8 cellular contexts compared by ENCODE assay signal in genomic region chr18:43271593-43272432, GRCh38. TPM values are rescaled to one million over a fixed set of nuclear protein-coding genes. Genes with fewer than 3 reads are reported as not detected.
DNase-seq lines count a peak whose midpoint lies in the region; ATAC-seq and TF ChIP-seq lines count a peak whose summit lies in the region.

No MANE protein-coding gene starts in this region.

- ATAC-seq in GM18502 (IDR thresholded peaks at IDR 0.05; ENCODE audit: poor library complexity, unreplicated experiment), result peak; percentile 90
- peak; percentile 49 for ATAC-seq in HG02970 (IDR thresholded peaks at IDR 0.05; ENCODE audit: low FRiP score, unreplicated experiment)

- DNase-seq in CD1c-positive myeloid dendritic cell (ENCODE audit: extremely low spot score) (peak; percentile 54), NCI-H2227 (lab: John Stamatoyannopoulos, UW; ENCODE audit: unreplicated experiment) (peak; percentile 70), brain microvascular endothelial cell (peak; percentile 58), DMS79 (lab: John Stamatoyannopoulos, UW) (no peak), MV-4-11 (lab: John Stamatoyannopoulos, UW) (no peak)

- H3K27me3 ChIP-seq in brain microvascular endothelial cell (replicated peaks) (no peaks in the 10 kb centered on the region), liver (ENCODE audit: control insufficient read depth in 4 of 4, insufficient read depth in 4 of 4, low read length in 3 of 4) (no peaks in the 10 kb centered on the region)

- H3K9me3 ChIP-seq in liver (ENCODE audit: control insufficient read depth in 4 of 4, low read length in 3 of 4), result no peaks in the 10 kb centered on the region

- TF ChIP-seq CTCF in brain microvascular endothelial cell (IDR thresholded peaks at IDR 0.05; ENCODE audit: low read depth, low read length, missing control alignments), result peak; percentile 74
- TF ChIP-seq CTCF in liver (IDR thresholded peaks at IDR 0.05; ENCODE audit: low read depth, low read length, missing input control), result peak; percentile 80

- H3K9ac ChIP-seq in liver (ENCODE audit: low read depth in 1 of 2, low read length in 2 of 2), result no peak overlapping the region

- peak; percentile 89 to 92 for TF ChIP-seq RAD21 in liver (IDR thresholded peaks at IDR 0.05)

- in situ Hi-C loops in brain microvascular endothelial cell (cut with HindIII; ENCODE audit: low pct_ligation_motif_present, low sequenced_read_pairs), result no loop called here

- H3K4me3 ChIP-seq in brain microvascular endothelial cell (ENCODE audit: low read depth, low read length) (no peak overlapping the region), liver (ENCODE audit: low read depth in 1 of 3, low read length in 3 of 3) (no peak overlapping the region)

- no peaks in the 10 kb centered on the region for H3K4me1 ChIP-seq in liver (ENCODE audit: control insufficient read depth in 4 of 4, insufficient read depth in 4 of 4, low read length in 3 of 4)

- H3K36me3 ChIP-seq in brain microvascular endothelial cell (replicated peaks) (no peaks in the 10 kb centered on the region), liver (ENCODE audit: control insufficient read depth in 4 of 4, insufficient read depth in 3 of 4, low read depth in 1 of 4, low read length in 3 of 4) (no peaks in the 10 kb centered on the region)

- H3K27ac ChIP-seq in brain microvascular endothelial cell (no peak overlapping the region), liver (ENCODE audit: low read depth in 1 of 2, low read length in 2 of 2) (no peak overlapping the region)

- 24% methylated on average over 6 of the region's 6 CpGs for WGBS in liver

TF ChIP-seq in liver, 16 proteins besides CTCF, POLR2A, EP300 and RAD21:
- no peak for TF ChIP-seq JUND (IDR thresholded peaks at IDR 0.05)
- TF ChIP-seq RXRA (IDR thresholded peaks at IDR 0.05), result no peak
- no peak for TF ChIP-seq ZBTB33 (IDR thresholded peaks at IDR 0.05)
- TF ChIP-seq HNF4A (conservative IDR thresholded peaks at IDR 0.05), result no peak
- TF ChIP-seq FOXA1 (IDR thresholded peaks at IDR 0.05), result no peak
- TF ChIP-seq ATF3 (IDR thresholded peaks at IDR 0.05), result no peak
- TF ChIP-seq HNF4G (IDR thresholded peaks at IDR 0.05), result no peak
- no peak for TF ChIP-seq YY1 (IDR thresholded peaks at IDR 0.05)
- TF ChIP-seq EGR1 (IDR thresholded peaks at IDR 0.05; ENCODE audit: low read depth in 2 of 2), result no peak
- TF ChIP-seq TAF1 (conservative IDR thresholded peaks at IDR 0.05), result no peak
- TF ChIP-seq MAX (IDR thresholded peaks at IDR 0.05), result no peak
- TF ChIP-seq FOXA2 (IDR thresholded peaks at IDR 0.05), result no peak

RNA-seq across cellular contexts. Expression of gene SYT4, which starts 5.5 kb away (rescaled TPM):
- under 1 TPM in 1 of 2 donors, not detected in 1; 0.19 TPM for total RNA-seq in liver
- not detected for polyA plus RNA-seq in liver

Comparison
In these comparisons a context has a peak if more than half of its experiments do, and no peak if none do; other contexts are left out.
1. DNase-seq: peak in CD1c-positive myeloid dendritic cell (single experiment), NCI-H2227 (single experiment) and brain microvascular endothelial cell (single experiment); none in DMS79 (single experiment) and MV-4-11 (single experiment).